ENCODE assay signal across 1 cellular context in genomic region chr16:19886061-19886792, GRCh38.
A peak's percentile ranks its signal among the peaks of the same experiment; 100 is the strongest.
TF ChIP-seq lines count a peak whose summit lies in the region.

No MANE protein-coding gene starts in this region.

TF ChIP-seq in K562, 482 proteins besides CTCF, POLR2A, EP300 and RAD21 (continued from another document and continues in another):
- TF ChIP-seq CHD7 (IDR thresholded peaks at IDR 0.05; ENCODE audit: low read depth, low read length) (no peak), SMARCE1 (IDR thresholded peaks at IDR 0.05) (no peak), CC2D1A (IDR thresholded peaks at IDR 0.05) (peak; percentile 88), ZNF76 (CRISPR knock-in tag; IDR thresholded peaks at IDR 0.05; ENCODE audit: borderline replicate concordance) (no peak), RFX5 (IDR thresholded peaks at IDR 0.05; ENCODE audit: low read depth, low read length) (no peak), BHLHE40 (IDR thresholded peaks at IDR 0.05; ENCODE audit: low read length) (peak; percentile 43; the same call in 1 of the 2 replicates), ZBTB33 (CRISPR knock-in tag; IDR thresholded peaks at IDR 0.05) (no peak; the same call in 1 of the 2 replicates), ZNF668 (CRISPR knock-in tag; IDR thresholded peaks at IDR 0.05) (no peak), MAX (CRISPR knock-in tag; IDR thresholded peaks at IDR 0.05) (peak; percentile 83), HSF4 (CRISPR knock-in tag; IDR thresholded peaks at IDR 0.05; ENCODE audit: borderline replicate concordance) (0 out of 2 replicates have a peak, but pooled peaks have one; percentile 25), ARID4B (CRISPR knock-in tag; IDR thresholded peaks at IDR 0.05) (no peak), ZNF586 (CRISPR knock-in tag; conservative IDR thresholded peaks at IDR 0.05) (no peak), E2F4 (CRISPR knock-in tag; IDR thresholded peaks at IDR 0.05; ENCODE audit: low read depth) (peak; percentile 44; the same call in 1 of the 2 replicates), SMAD2 (IDR thresholded peaks at IDR 0.05; ENCODE audit: low read depth, low read length) (no peak), PREB (CRISPR knock-in tag; IDR thresholded peaks at IDR 0.05) (0 out of 2 replicates have a peak, but pooled peaks have one; percentile 58), TFAP4 (CRISPR knock-in tag; IDR thresholded peaks at IDR 0.05; ENCODE audit: borderline replicate concordance) (no peak), MTA3 (IDR thresholded peaks at IDR 0.05; ENCODE audit: borderline replicate concordance) (peak; percentile 24; the same call in 1 of the 2 replicates), MIER1 (IDR thresholded peaks at IDR 0.05; ENCODE audit: low read depth) (no peak), ZNF282 (CRISPR knock-in tag; IDR thresholded peaks at IDR 0.05) (no peak), ETV6 (IDR thresholded peaks at IDR 0.05; ENCODE audit: borderline replicate concordance in 1 of 2, low read depth in 2 of 2, low read length in 1 of 2) (no peak), ETV6 (CRISPR knock-in tag; IDR thresholded peaks at IDR 0.05; ENCODE audit: borderline replicate concordance) (no peak), MED1 (CRISPR knock-in tag; IDR thresholded peaks at IDR 0.05; ENCODE audit: borderline replicate concordance) (no peak), SMAD3 (CRISPR knock-in tag; conservative IDR thresholded peaks at IDR 0.05) (no peak), MBD1 (CRISPR knock-in tag; IDR thresholded peaks at IDR 0.05) (0 out of 2 replicates have a peak, but pooled peaks have one; percentile 53), ZBTB1 (CRISPR knock-in tag; IDR thresholded peaks at IDR 0.05; ENCODE audit: borderline replicate concordance, low read depth) (no peak; the same call in 1 of the 2 replicates), SMC3 (conservative IDR thresholded peaks at IDR 0.05; ENCODE audit: insufficient read depth, low read depth, low read length) (peak; percentile 100), ZNF740 (CRISPR knock-in tag; IDR thresholded peaks at IDR 0.05) (no peak), ZNF740 (tag; IDR thresholded peaks at IDR 0.05) (no peak), NCOA1 (IDR thresholded peaks at IDR 0.05; ENCODE audit: low read depth) (no peak), HDGF (IDR thresholded peaks at IDR 0.05) (0 out of 2 replicates have a peak, but pooled peaks have one; percentile 41), ATF1 (CRISPR knock-in tag; IDR thresholded peaks at IDR 0.05) (no peak), ATF1 (tag; IDR thresholded peaks at IDR 0.05) (peak; percentile 40; the same call in 1 of the 2 replicates), DIDO1 (tag; IDR thresholded peaks at IDR 0.05; ENCODE audit: low read depth) (no peak), NCOA6 (IDR thresholded peaks at IDR 0.05) (no peak)
